ENCODE assay signal across 1 cellular context in genomic region chr15:74651251-74651741, GRCh38.
TF ChIP-seq lines count a peak whose summit lies in the region.

No MANE protein-coding gene starts in this region.

TF ChIP-seq in GM23338, 12 proteins besides CTCF, POLR2A, EP300 and RAD21:
- TF ChIP-seq, protein P1, sequence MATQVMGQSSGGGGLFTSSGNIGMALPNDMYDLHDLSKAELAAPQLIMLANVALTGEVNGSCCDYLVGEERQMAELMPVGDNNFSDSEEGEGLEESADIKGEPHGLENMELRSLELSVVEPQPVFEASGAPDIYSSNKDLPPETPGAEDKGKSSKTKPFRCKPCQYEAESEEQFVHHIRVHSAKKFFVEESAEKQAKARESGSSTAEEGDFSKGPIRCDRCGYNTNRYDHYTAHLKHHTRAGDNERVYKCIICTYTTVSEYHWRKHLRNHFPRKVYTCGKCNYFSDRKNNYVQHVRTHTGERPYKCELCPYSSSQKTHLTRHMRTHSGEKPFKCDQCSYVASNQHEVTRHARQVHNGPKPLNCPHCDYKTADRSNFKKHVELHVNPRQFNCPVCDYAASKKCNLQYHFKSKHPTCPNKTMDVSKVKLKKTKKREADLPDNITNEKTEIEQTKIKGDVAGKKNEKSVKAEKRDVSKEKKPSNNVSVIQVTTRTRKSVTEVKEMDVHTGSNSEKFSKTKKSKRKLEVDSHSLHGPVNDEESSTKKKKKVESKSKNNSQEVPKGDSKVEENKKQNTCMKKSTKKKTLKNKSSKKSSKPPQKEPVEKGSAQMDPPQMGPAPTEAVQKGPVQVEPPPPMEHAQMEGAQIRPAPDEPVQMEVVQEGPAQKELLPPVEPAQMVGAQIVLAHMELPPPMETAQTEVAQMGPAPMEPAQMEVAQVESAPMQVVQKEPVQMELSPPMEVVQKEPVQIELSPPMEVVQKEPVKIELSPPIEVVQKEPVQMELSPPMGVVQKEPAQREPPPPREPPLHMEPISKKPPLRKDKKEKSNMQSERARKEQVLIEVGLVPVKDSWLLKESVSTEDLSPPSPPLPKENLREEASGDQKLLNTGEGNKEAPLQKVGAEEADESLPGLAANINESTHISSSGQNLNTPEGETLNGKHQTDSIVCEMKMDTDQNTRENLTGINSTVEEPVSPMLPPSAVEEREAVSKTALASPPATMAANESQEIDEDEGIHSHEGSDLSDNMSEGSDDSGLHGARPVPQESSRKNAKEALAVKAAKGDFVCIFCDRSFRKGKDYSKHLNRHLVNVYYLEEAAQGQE (IDR thresholded peaks at IDR 0.05; ENCODE audit: unreplicated experiment): no peak
- no peak for TF ChIP-seq ZNF331 (CRISPR knock-in tag; IDR thresholded peaks at IDR 0.05; ENCODE audit: low read depth)
- no peak for TF ChIP-seq EZH2phosphoT487 (IDR thresholded peaks at IDR 0.05; ENCODE audit: unreplicated experiment)
- no peak for TF ChIP-seq CREB1 (CRISPR knock-in tag; IDR thresholded peaks at IDR 0.05; ENCODE audit: low read depth)
- TF ChIP-seq STAT1 (IDR thresholded peaks at IDR 0.05; ENCODE audit: unreplicated experiment): no peak
- TF ChIP-seq ETS1 (IDR thresholded peaks at IDR 0.05): no peak
- no peak for TF ChIP-seq JUNB (IDR thresholded peaks at IDR 0.05; ENCODE audit: unreplicated experiment)
- TF ChIP-seq, protein P2, sequence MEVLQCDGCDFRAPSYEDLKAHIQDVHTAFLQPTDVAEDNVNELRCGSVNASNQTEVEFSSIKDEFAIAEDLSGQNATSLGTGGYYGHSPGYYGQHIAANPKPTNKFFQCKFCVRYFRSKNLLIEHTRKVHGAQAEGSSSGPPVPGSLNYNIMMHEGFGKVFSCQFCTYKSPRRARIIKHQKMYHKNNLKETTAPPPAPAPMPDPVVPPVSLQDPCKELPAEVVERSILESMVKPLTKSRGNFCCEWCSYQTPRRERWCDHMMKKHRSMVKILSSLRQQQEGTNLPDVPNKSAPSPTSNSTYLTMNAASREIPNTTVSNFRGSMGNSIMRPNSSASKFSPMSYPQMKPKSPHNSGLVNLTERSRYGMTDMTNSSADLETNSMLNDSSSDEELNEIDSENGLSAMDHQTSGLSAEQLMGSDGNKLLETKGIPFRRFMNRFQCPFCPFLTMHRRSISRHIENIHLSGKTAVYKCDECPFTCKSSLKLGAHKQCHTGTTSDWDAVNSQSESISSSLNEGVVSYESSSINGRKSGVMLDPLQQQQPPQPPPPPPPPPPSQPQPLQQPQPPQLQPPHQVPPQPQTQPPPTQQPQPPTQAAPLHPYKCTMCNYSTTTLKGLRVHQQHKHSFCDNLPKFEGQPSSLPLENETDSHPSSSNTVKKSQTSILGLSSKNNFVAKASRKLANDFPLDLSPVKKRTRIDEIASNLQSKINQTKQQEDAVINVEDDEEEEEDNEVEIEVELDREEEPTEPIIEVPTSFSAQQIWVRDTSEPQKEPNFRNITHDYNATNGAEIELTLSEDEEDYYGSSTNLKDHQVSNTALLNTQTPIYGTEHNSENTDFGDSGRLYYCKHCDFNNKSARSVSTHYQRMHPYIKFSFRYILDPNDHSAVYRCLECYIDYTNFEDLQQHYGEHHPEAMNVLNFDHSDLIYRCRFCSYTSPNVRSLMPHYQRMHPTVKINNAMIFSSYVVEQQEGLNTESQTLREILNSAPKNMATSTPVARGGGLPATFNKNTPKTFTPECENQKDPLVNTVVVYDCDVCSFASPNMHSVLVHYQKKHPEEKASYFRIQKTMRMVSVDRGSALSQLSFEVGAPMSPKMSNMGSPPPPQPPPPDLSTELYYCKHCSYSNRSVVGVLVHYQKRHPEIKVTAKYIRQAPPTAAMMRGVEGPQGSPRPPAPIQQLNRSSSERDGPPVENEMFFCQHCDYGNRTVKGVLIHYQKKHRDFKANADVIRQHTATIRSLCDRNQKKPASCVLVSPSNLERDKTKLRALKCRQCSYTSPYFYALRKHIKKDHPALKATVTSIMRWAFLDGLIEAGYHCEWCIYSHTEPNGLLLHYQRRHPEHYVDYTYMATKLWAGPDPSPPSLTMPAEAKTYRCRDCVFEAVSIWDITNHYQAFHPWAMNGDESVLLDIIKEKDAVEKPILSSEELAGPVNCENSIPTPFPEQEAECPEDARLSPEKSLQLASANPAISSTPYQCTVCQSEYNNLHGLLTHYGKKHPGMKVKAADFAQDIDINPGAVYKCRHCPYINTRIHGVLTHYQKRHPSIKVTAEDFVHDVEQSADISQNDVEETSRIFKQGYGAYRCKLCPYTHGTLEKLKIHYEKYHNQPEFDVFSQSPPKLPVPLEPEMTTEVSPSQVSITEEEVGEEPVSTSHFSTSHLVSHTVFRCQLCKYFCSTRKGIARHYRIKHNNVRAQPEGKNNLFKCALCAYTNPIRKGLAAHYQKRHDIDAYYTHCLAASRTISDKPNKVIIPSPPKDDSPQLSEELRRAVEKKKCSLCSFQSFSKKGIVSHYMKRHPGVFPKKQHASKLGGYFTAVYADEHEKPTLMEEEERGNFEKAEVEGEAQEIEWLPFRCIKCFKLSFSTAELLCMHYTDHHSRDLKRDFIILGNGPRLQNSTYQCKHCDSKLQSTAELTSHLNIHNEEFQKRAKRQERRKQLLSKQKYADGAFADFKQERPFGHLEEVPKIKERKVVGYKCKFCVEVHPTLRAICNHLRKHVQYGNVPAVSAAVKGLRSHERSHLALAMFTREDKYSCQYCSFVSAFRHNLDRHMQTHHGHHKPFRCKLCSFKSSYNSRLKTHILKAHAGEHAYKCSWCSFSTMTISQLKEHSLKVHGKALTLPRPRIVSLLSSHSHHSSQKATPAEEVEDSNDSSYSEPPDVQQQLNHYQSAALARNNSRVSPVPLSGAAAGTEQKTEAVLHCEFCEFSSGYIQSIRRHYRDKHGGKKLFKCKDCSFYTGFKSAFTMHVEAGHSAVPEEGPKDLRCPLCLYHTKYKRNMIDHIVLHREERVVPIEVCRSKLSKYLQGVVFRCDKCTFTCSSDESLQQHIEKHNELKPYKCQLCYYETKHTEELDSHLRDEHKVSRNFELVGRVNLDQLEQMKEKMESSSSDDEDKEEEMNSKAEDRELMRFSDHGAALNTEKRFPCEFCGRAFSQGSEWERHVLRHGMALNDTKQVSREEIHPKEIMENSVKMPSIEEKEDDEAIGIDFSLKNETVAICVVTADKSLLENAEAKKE (CRISPR knock-in tag; IDR thresholded peaks at IDR 0.05): no peak
- TF ChIP-seq NANOG (IDR thresholded peaks at IDR 0.05; ENCODE audit: borderline replicate concordance): no peak
- no peak for TF ChIP-seq ZNF114 (CRISPR knock-in tag; IDR thresholded peaks at IDR 0.05)
